1 cellular context compared by ENCODE assay signal in genomic region chr18:55185391-55185790, GRCh38.
TF ChIP-seq lines count a peak whose summit lies in the region.

No MANE protein-coding gene starts in this region.

TF ChIP-seq in SK-N-SH treated with all-trans-retinoic acid at 6 μM for 48 hours, 23 proteins besides CTCF, POLR2A, EP300 and RAD21 (continued from another document):
- no peak for TF ChIP-seq ZNF8 (CRISPR knock-in tag; IDR thresholded peaks at IDR 0.05)
- no peak for TF ChIP-seq ESRRG (CRISPR knock-in tag; IDR thresholded peaks at IDR 0.05)
- no peak for TF ChIP-seq TCF4 (CRISPR knock-in tag; IDR thresholded peaks at IDR 0.05; ENCODE audit: borderline replicate concordance)
- TF ChIP-seq TOX (CRISPR knock-in tag; IDR thresholded peaks at IDR 0.05; ENCODE audit: borderline replicate concordance) = no peak
- no peak for TF ChIP-seq ARNTL (CRISPR knock-in tag; IDR thresholded peaks at IDR 0.05; ENCODE audit: borderline replicate concordance, low read depth)
- TF ChIP-seq ZNF70 (CRISPR knock-in tag; IDR thresholded peaks at IDR 0.05) = no peak
